Comparison of ENCODE assay signal across 2 cellular contexts in the genomic region with DNA sequence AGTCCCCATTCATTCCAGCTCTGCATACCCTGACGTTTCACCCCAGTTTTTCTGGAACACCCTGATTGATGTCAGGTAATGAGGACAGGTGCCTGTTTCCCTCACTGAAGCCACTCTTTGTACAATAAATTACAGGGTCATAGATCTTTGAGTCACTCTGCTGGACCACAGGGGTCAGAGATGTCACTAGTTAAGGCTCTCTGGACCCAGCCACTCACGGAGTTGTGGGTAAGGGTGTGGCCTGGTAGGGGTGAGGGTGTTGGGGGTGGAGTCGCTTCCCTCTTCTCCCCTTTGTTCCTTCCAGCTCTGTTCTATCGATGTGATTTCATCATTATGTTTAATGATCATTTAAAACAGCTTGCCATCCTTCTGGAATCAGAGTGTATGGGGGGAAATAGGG.
TF ChIP-seq lines count a peak whose summit lies in the region.

No MANE protein-coding gene starts in this region.

TF ChIP-seq in K562, 482 proteins besides CTCF, POLR2A, EP300 and RAD21:
- TF ChIP-seq, protein P1, sequence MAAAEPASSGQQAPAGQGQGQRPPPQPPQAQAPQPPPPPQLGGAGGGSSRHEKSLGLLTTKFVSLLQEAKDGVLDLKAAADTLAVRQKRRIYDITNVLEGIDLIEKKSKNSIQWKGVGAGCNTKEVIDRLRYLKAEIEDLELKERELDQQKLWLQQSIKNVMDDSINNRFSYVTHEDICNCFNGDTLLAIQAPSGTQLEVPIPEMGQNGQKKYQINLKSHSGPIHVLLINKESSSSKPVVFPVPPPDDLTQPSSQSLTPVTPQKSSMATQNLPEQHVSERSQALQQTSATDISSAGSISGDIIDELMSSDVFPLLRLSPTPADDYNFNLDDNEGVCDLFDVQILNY (CRISPR knock-in tag; IDR thresholded peaks at IDR 0.05), result no peak
- TF ChIP-seq ZNF324 (CRISPR knock-in tag; IDR thresholded peaks at IDR 0.05), result no peak
- no peak for TF ChIP-seq CCNT2 (IDR thresholded peaks at IDR 0.05; ENCODE audit: borderline replicate concordance, extremely low read depth, insufficient read length, low read depth, low read length)
- no peak for TF ChIP-seq CBFA2T2 (conservative IDR thresholded peaks at IDR 0.05)
- TF ChIP-seq MGA (IDR thresholded peaks at IDR 0.05), result no peak
- TF ChIP-seq RFX5 (IDR thresholded peaks at IDR 0.05; ENCODE audit: low read depth, low read length), result no peak
- TF ChIP-seq MEIS2 (IDR thresholded peaks at IDR 0.05; ENCODE audit: partially characterized antibody), result peak; percentile 22
TF ChIP-seq in K562: peak in this region for 1.

TF ChIP-seq in SK-N-SH, 30 proteins besides CTCF, POLR2A, EP300 and RAD21:
- no peak for TF ChIP-seq NRF1 (IDR thresholded peaks at IDR 0.05; ENCODE audit: low read depth, low read length)
- no peak for TF ChIP-seq CHD2 (IDR thresholded peaks at IDR 0.05; ENCODE audit: low read length, partially characterized antibody)
- TF ChIP-seq, protein P2, sequence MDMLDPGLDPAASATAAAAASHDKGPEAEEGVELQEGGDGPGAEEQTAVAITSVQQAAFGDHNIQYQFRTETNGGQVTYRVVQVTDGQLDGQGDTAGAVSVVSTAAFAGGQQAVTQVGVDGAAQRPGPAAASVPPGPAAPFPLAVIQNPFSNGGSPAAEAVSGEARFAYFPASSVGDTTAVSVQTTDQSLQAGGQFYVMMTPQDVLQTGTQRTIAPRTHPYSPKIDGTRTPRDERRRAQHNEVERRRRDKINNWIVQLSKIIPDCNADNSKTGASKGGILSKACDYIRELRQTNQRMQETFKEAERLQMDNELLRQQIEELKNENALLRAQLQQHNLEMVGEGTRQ (IDR thresholded peaks at IDR 0.05; ENCODE audit: borderline replicate concordance, low read depth, low read length), result no peak
- TF ChIP-seq YY1 (IDR thresholded peaks at IDR 0.05; ENCODE audit: low read depth), result no peak
- no peak for TF ChIP-seq MAX (IDR thresholded peaks at IDR 0.05; ENCODE audit: low read depth)
